12 cellular contexts compared by ENCODE assay signal in genomic region chr2:101173707-101174295, GRCh38. TPM values are rescaled to one million over a fixed set of nuclear protein-coding genes. Genes with fewer than 3 reads are reported as not detected.
DNase-seq lines count a peak whose midpoint lies in the region; TF ChIP-seq lines count a peak whose summit lies in the region.
"Had no signal": no experiment of that assay in that cellular context is flagged by ENCODE, and none has a peak within 500 bp of the region (broad histone marks: within the 10 kb centered on the region; RNA-seq: fewer than 3 reads in every experiment).

No MANE protein-coding gene starts in this region.

- no peaks in the 10 kb centered on the region for H3K27me3 ChIP-seq in adrenal gland
- H3K27me3 ChIP-seq in ovary = no peaks in the 10 kb centered on the region
- H3K27me3 ChIP-seq: tibial artery had no signal

- H3K4me3 ChIP-seq in adrenal gland (no peak overlapping the region), ovary (no peak overlapping the region)
- H3K4me3 ChIP-seq: HAP-1, tibial artery had no signal

- H3K9me3 ChIP-seq in adrenal gland (replicated peaks in 1 of 3) (peaks cover 0 to 8% (median 0%) of the 10 kb centered on the region in 3 donors), ovary (no peaks in the 10 kb centered on the region)
- H3K9me3 ChIP-seq: tibial artery had no signal

- intact Hi-C loops in adrenal gland (cut with DNase I) = no loop called here
- intact Hi-C loops in ovary (cut with DNase I) = no loop called here

- H3K27ac ChIP-seq in adrenal gland (peak overlapping the region in 1 of 5 donors; percentile 40), ovary (no peak overlapping the region)

- no peak for TF ChIP-seq POLR2A in adrenal gland (IDR thresholded peaks at IDR 0.05)
- TF ChIP-seq POLR2A in ovary (IDR thresholded peaks at IDR 0.05) = no peak

- H3K36me3 ChIP-seq in adrenal gland (replicated peaks in 1 of 2) (no peaks in the 10 kb centered on the region), ovary (no peaks in the 10 kb centered on the region)
- H3K36me3 ChIP-seq: HAP-1, tibial artery had no signal

- WGBS in adrenal gland, 4 donors = 16 to 28% (median 23%) methylated on average over 2 of the region's 2 CpGs
- 59 to 86% (median 65%) methylated on average over 2 of the region's 2 CpGs for WGBS in ovary, 3 donors

- TF ChIP-seq EP300 in ovary (IDR thresholded peaks at IDR 0.05) = no peak

- DNase-seq in activated CD4-positive, alpha-beta T cell treated with anti-CD3 and anti-CD28 coated beads for 48 hours = peak; percentile 62
- DNase-seq in activated CD4-positive, alpha-beta T cell treated with anti-CD3 and anti-CD28 coated beads for 1 hour = no peak
- peak; percentile 61 for DNase-seq in NOMO-1 treated with DMSO at 0.1 percent for 48 hours (lab: John Stamatoyannopoulos, UW; ENCODE audit: unreplicated experiment)
- peak in 5 of 7 donors; percentile 31 to 70 (median 41) for DNase-seq in adrenal gland
- DNase-seq in stimulated activated CD4-positive, alpha-beta T cell treated with anti-CD3 and anti-CD28 coated beads, Interleukin-2, amount 100 ng/mL, for 24 hours = peak; percentile 28 to 40
- DNase-seq in NCI-H82 treated with DMSO at 0.1 percent for 48 hours (lab: John Stamatoyannopoulos, UW; ENCODE audit: unreplicated experiment) = no peak
- DNase-seq in NCI-H2081 treated with DMSO at 0.1 percent for 48 hours (lab: John Stamatoyannopoulos, UW) = no peak
- DNase-seq in ovary = no peak
- DNase-seq: NCI-H1048, NCI-H82 had no signal

- H3K4me1 ChIP-seq in adrenal gland (replicated peaks in 1 of 2) (peaks cover 0 to 8% of the 10 kb centered on the region in 2 donors), ovary (ENCODE audit: insufficient read depth) (no peaks in the 10 kb centered on the region)

- no peak for TF ChIP-seq CTCF in adrenal gland (IDR thresholded peaks at IDR 0.05)
- no peak for TF ChIP-seq CTCF in ovary (IDR thresholded peaks at IDR 0.05)

RNA-seq across cellular contexts. Expression of gene TBC1D8, which starts 22.6 kb away (rescaled TPM):
- total RNA-seq in adrenal gland (10 to 100 TPM in 5 of 8 donors, 1 to 10 TPM in 3; 7.6 to 17.2 (median 10.8) TPM), ovary (10 to 100 TPM; 14.3 to 44.6 (median 15.8) TPM)
- polyA plus RNA-seq in adrenal gland (10 to 100 TPM in 2 of 3 donors, 1 to 10 TPM in 1; 7.8 to 13.6 (median 12.2) TPM), ovary (10 to 100 TPM; 10.8 to 10.9 TPM)

Comparison
In these comparisons a context has a peak if more than half of its experiments do, and no peak if none do; other contexts are left out.
1. DNase-seq: peak in activated CD4-positive, alpha-beta T cell treated with anti-CD3 and anti-CD28 coated beads for 48 hours (single experiment), NOMO-1 treated with DMSO at 0.1 percent for 48 hours (single experiment), adrenal gland (5 of 7) and stimulated activated CD4-positive, alpha-beta T cell treated with anti-CD3 and anti-CD28 coated beads, Interleukin-2, amount 100 ng/mL, for 24 hours (2 of 2); none in activated CD4-positive, alpha-beta T cell treated with anti-CD3 and anti-CD28 coated beads for 1 hour (single experiment), NCI-H82 treated with DMSO at 0.1 percent for 48 hours (single experiment), NCI-H2081 treated with DMSO at 0.1 percent for 48 hours (single experiment) and ovary (0 of 5).